In the genomic region with DNA sequence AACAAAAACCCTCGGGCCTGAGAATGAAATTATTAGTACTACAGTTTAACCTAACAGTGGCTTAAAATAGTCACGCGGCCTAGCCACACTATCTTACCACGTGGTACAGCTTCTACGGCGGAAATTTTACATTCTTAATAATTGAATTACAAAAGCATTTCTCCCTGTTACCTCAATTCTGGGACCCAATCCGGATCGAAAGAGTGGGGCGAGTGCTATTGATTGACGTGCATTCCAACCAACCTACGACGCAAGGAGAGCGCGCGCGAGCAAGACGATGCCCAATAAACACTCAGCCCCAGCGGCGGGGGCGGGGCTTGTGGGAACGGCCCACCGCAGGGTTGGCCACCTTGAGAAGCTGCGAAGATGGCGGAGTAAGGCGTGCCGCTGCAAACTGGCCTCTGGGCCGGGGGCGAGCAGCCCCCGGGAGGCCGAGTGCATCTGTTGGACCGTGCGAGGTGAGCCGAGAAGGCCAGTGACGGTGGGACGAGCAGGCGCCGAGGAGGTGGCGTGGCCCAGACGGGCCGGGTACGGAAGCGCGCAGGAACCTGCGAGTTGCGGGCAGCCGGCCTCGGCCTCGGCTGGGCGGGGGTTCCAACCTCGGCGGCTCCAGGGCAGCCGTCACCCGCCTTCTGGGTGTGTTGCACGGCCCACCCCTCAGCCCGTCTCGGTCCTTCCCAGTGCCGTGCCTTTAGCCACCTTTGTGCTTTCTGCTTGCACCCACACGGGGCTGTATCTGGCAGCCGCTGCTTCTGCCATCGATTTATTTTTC, we compare ENCODE assay signal across 8 cellular contexts. TPM values are rescaled to one million over a fixed set of nuclear protein-coding genes. Genes with fewer than 3 reads are reported as not detected.
DNase-seq lines count a peak whose midpoint lies in the region; ATAC-seq, FAIRE-seq and TF ChIP-seq lines count a peak whose summit lies in the region.

No MANE protein-coding gene starts in this region.

- H3K36me3 ChIP-seq in kidney (ENCODE audit: control insufficient read depth in 1 of 2, insufficient read depth in 2 of 2, low read length in 2 of 2), result peaks cover 14 to 23% of the 10 kb centered on the region in 2 donors

- peak overlapping the region; percentile 66 to 98 for H3K9ac ChIP-seq in kidney (ENCODE audit: low read length in 2 of 2)

- H3K4me1 ChIP-seq in kidney (ENCODE audit: control insufficient read depth in 1 of 2, insufficient read depth in 1 of 2, low read depth in 1 of 2, low read length in 2 of 2), result peaks cover 0 to 10% of the 10 kb centered on the region in 2 donors

- FAIRE-seq in kidney (lab: Jason Lieb, UNC), result peak; percentile 95

- peak; percentile 99 for DNase-seq in Ammon's horn (ENCODE audit: low spot score)
- peak; percentile 99 for DNase-seq in NCI-H460 (ENCODE audit: extremely low read depth, low read depth)
- peak; percentile 94 for DNase-seq in activated CD4-positive, alpha-beta T cell treated with anti-CD3 and anti-CD28 coated beads for 1 hour
- DNase-seq in chondrocyte (ENCODE audit: low spot score), result peak; percentile 99
- DNase-seq in kidney, result peak; percentile 99
- peak; percentile 94 to 96 for DNase-seq in stimulated activated CD4-positive, alpha-beta T cell treated with anti-CD3 and anti-CD28 coated beads, Interleukin-15, amount 100 ng/mL, for 1 hour (ENCODE audit: low read depth in 1 of 2, low spot score in 1 of 2)

- no peaks in the 10 kb centered on the region for H3K9me3 Mint-ChIP-seq in chondrocyte (ENCODE audit: low read depth)

- peak overlapping the region; percentile 90 to 96 for H3K27ac ChIP-seq in kidney (ENCODE audit: low read depth in 2 of 2, low read length in 2 of 2)

- peak overlapping the region; percentile 93 to 99 for H3K4me3 ChIP-seq in kidney (ENCODE audit: low read length in 2 of 2)

- no peaks in the 10 kb centered on the region for H3K27me3 Mint-ChIP-seq in chondrocyte (ENCODE audit: low read depth)

- peak overlapping the region; percentile 96 for H3K27ac Mint-ChIP-seq in chondrocyte (ENCODE audit: unreplicated experiment)

- TF ChIP-seq CTCF in chondrocyte (IDR thresholded peaks at IDR 0.05), result no peak
- no peak for TF ChIP-seq CTCF in kidney (IDR thresholded peaks at IDR 0.05; ENCODE audit: borderline replicate concordance, extremely low read depth, insufficient read depth)

- H3K9me3 ChIP-seq in kidney (ENCODE audit: control insufficient read depth in 1 of 2, low read length in 2 of 2), result no peaks in the 10 kb centered on the region

- peak overlapping the region; percentile 97 for H3K4me3 Mint-ChIP-seq in chondrocyte (ENCODE audit: unreplicated experiment)

- TF ChIP-seq POLR2A in GM19193 (IDR thresholded peaks at IDR 0.05; ENCODE audit: extremely low read depth, insufficient read depth, insufficient read length), result peak; percentile 92

- intact Hi-C loops in kidney (cut with DNase I), result no loop called here

- peaks cover 39% of the 10 kb centered on the region for H3K4me1 Mint-ChIP-seq in chondrocyte (ENCODE audit: low read depth)

- peak; percentile 96 for ATAC-seq in HG03432 (IDR thresholded peaks at IDR 0.05; ENCODE audit: unreplicated experiment)

- H3K36me3 Mint-ChIP-seq in chondrocyte (ENCODE audit: low read depth), result peaks cover 26% of the 10 kb centered on the region

RNA-seq across cellular contexts. Expression of a gene that starts 48.6 kb away (rescaled TPM):
- total RNA-seq in NCI-H460 (2014; rRNA removed; shearing (Covaris generic)), result 20.9 and 21.4 TPM in 2 replicates
- polyA plus RNA-seq in NCI-H460 (2014; cell fraction: nucleus; rRNA removed), result 33.7 and 34.9 TPM in 2 replicates
- total RNA-seq in chondrocyte, result 1.1 to 2.8 TPM (median 1.8 TPM) in 3 replicates
- total RNA-seq in kidney, result 0.94 TPM
- not detected for polyA plus RNA-seq in kidney (ENCODE audit: insufficient read depth, low read depth, low replicate concordance)

RNA-seq across cellular contexts. Expression of a gene that starts 48.8 kb away (rescaled TPM):
- total RNA-seq in NCI-H460 (2014; rRNA removed; shearing (Covaris generic)), result 108 and 115 TPM in 2 replicates
- polyA plus RNA-seq in NCI-H460 (2014; cell fraction: nucleus; rRNA removed), result 239 and 279 TPM in 2 replicates
- total RNA-seq in chondrocyte (12.9 to 15.7 TPM (median 12.9 TPM) in 3 replicates), kidney (6.7 TPM)
- 2.3 TPM for polyA plus RNA-seq in kidney (ENCODE audit: insufficient read depth, low read depth, low replicate concordance)

RNA-seq across cellular contexts. Expression of a gene that starts 52.8 kb away (rescaled TPM):
- 81.5 and 90.2 TPM in 2 replicates for total RNA-seq in NCI-H460 (2014; rRNA removed; shearing (Covaris generic))
- polyA plus RNA-seq in NCI-H460 (2014; cell fraction: nucleus; rRNA removed), result 46.1 and 56.2 TPM in 2 replicates
- total RNA-seq in chondrocyte (63.6 to 80.0 TPM (median 77.0 TPM) in 3 replicates), kidney (171 TPM)
- polyA plus RNA-seq in kidney (ENCODE audit: insufficient read depth, low read depth, low replicate concordance), result 85.5 TPM

RNA-seq across cellular contexts. Expression of a gene that starts 53.3 kb away (rescaled TPM):
- total RNA-seq in NCI-H460 (2014; rRNA removed; shearing (Covaris generic)), result not detected in 2 replicates
- 0.06 TPM in 1 of 2 replicates, not detected in the other for polyA plus RNA-seq in NCI-H460 (2014; cell fraction: nucleus; rRNA removed)
- not detected in 3 replicates for total RNA-seq in chondrocyte
- total RNA-seq in kidney, result not detected
- polyA plus RNA-seq in kidney (ENCODE audit: insufficient read depth, low read depth, low replicate concordance), result not detected

Comparison
In these comparisons a context has a peak if more than half of its experiments do, and no peak if none do; other contexts are left out.
1. Peak in every context shown above with its lines: DNase-seq, ATAC-seq, H3K4me3 ChIP-seq and H3K27ac ChIP-seq.